15 cellular contexts compared by ENCODE assay signal in the genomic region with DNA sequence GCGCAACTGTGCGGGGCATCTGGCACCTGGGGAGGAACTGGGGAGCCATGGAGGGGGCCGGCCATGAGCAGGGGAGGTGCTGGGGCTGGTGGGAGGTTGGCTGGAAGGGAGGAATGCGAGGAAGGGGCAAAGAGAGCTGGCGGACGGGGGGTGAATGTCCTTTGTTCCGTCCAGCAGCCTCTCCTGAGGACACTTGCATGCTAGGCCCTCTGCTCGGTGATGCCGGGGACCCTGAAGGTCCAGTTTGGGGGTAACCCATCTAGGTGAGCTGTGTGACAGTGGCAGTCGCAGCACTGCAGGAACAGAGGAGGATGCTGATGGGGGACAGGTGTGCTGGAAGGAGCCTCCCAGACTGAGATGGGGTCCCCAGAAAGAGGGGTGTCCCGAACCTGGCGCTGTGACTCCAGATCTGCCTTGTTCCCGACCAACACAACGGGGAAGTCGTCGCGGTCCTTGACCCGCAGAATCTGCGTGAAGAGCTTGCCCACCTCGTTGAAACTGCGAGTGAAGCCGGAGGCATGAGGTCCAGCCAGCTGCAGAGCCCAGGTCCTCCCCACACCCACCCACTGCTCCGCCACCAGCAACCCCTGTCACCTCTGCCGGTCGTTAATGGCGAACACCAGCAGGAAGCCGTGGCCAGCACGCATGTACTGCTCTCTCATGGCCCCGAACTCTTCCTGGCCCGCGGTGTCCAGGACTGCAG. TPM values are rescaled to one million over a fixed set of nuclear protein-coding genes. Genes with fewer than 3 reads are reported as not detected.
A peak's percentile ranks its signal among the peaks of the same experiment; 100 is the strongest.
DNase-seq lines count a peak whose midpoint lies in the region; ATAC-seq and TF ChIP-seq lines count a peak whose summit lies in the region.
"Had no signal": no experiment of that assay in that cellular context is flagged by ENCODE, and none has a peak within 500 bp of the region (broad histone marks: within the 10 kb centered on the region; RNA-seq: fewer than 3 reads in every experiment).

No MANE protein-coding gene starts in this region.

- intact Hi-C loops in left cardiac atrium (cut with DNase I) (no loop called here), upper lobe of right lung (cut with DNase I) (no loop called here)

- H3K27ac Mint-ChIP-seq in chondrocyte (ENCODE audit: unreplicated experiment) (no peak overlapping the region), nephron (peak overlapping the region; percentile 54 to 76 (median 74))

- ATAC-seq in left cardiac atrium: no peak
- no peak for ATAC-seq in upper lobe of right lung
- ATAC-seq: foreskin keratinocyte, GM23338 had no signal

- H3K36me3 Mint-ChIP-seq in chondrocyte (ENCODE audit: low read depth) (peaks cover 3% of the 10 kb centered on the region), nephron (ENCODE audit: low read depth) (no peaks in the 10 kb centered on the region)

- H3K4me1 Mint-ChIP-seq in chondrocyte (ENCODE audit: low read depth) (peaks cover 61% of the 10 kb centered on the region), nephron (peaks cover 42% of the 10 kb centered on the region)

- no peaks in the 10 kb centered on the region for H3K9me3 Mint-ChIP-seq in chondrocyte (ENCODE audit: low read depth)
- H3K9me3 Mint-ChIP-seq in nephron: no peaks in the 10 kb centered on the region

- H3K36me3 ChIP-seq in right atrium auricular region (peaks cover 11% of the 10 kb centered on the region), upper lobe of right lung (no peaks in the 10 kb centered on the region)

- H3K9me3 ChIP-seq in right atrium auricular region (no peaks in the 10 kb centered on the region), upper lobe of right lung (no peaks in the 10 kb centered on the region)

- TF ChIP-seq CTCF in right atrium auricular region (IDR thresholded peaks at IDR 0.05): no peak
- TF ChIP-seq CTCF in chondrocyte (IDR thresholded peaks at IDR 0.05): no peak
- TF ChIP-seq CTCF in nephron (IDR thresholded peaks at IDR 0.05; ENCODE audit: unreplicated experiment in 3 of 3): no peak
- no peak for TF ChIP-seq CTCF in upper lobe of right lung (IDR thresholded peaks at IDR 0.05)

- no peak for DNase-seq in right atrium auricular region (ENCODE audit: low spot score)
- DNase-seq in left cardiac atrium: no peak
- no peak for DNase-seq in chondrocyte (ENCODE audit: low spot score)
- DNase-seq in upper lobe of right lung: no peak
- no peak for DNase-seq in SW 1271 (lab: John Stamatoyannopoulos, UW)
- no peak for DNase-seq in T-helper 2 cell
- DNase-seq in AG08395 (ENCODE audit: low spot score): no peak
- DNase-seq: activated CD4-positive, alpha-beta T cell treated with anti-CD3 and anti-CD28 coated beads for 4 hours; caudate nucleus; foreskin keratinocyte; NCI-H1436; NCI-H446 treated with DMSO at 0.1 percent for 48 hours; OCI-M1 had no signal

- H3K27ac ChIP-seq in right atrium auricular region: peak overlapping the region; percentile 18 to 26
- H3K27ac ChIP-seq in upper lobe of right lung: peak overlapping the region; percentile 53
- H3K27ac ChIP-seq: foreskin keratinocyte had no signal

- peaks cover 0 to 59% of the 10 kb centered on the region in 2 donors for H3K4me1 ChIP-seq in right atrium auricular region
- H3K4me1 ChIP-seq in upper lobe of right lung: peaks cover 20% of the 10 kb centered on the region
- H3K4me1 ChIP-seq: foreskin keratinocyte had no signal

- peak overlapping the region; percentile 16 for H3K4me3 Mint-ChIP-seq in chondrocyte (ENCODE audit: unreplicated experiment)
- peak overlapping the region; percentile 38 to 69 (median 58) for H3K4me3 Mint-ChIP-seq in nephron
- H3K4me3 Mint-ChIP-seq: GM23338 had no signal

- H3K27me3 Mint-ChIP-seq in chondrocyte (ENCODE audit: low read depth) (no peaks in the 10 kb centered on the region), nephron (ENCODE audit: low read depth) (peaks cover 14% of the 10 kb centered on the region)

- H3K4me3 ChIP-seq in right atrium auricular region: no peak overlapping the region
- H3K4me3 ChIP-seq in upper lobe of right lung: no peak overlapping the region
- H3K4me3 ChIP-seq: GM23338 had no signal

- H3K27me3 ChIP-seq in right atrium auricular region: no peaks in the 10 kb centered on the region
- no peaks in the 10 kb centered on the region for H3K27me3 ChIP-seq in upper lobe of right lung
- H3K27me3 ChIP-seq: foreskin keratinocyte had no signal

RNA-seq across cellular contexts. Expression of a gene that starts 3.6 kb away (rescaled TPM):
- total RNA-seq in right atrium auricular region (10 to 100 TPM; 60.9 to 83.5 TPM), left cardiac atrium (10 to 100 TPM; 85.6 to 95.0 TPM), chondrocyte (61.7 to 113 TPM (median 104 TPM) in 3 replicates), upper lobe of right lung (138 TPM)

RNA-seq across cellular contexts. Expression of a gene that starts 5.6 kb away (rescaled TPM):
- total RNA-seq in right atrium auricular region (10 to 100 TPM; 14.3 to 22.3 TPM), left cardiac atrium (10 to 100 TPM; 38.6 to 46.9 TPM), chondrocyte (76.3 to 79.0 TPM (median 77.3 TPM) in 3 replicates), upper lobe of right lung (67.9 TPM)

RNA-seq across cellular contexts. Expression of a gene that starts 29.3 kb away (rescaled TPM):
- total RNA-seq in right atrium auricular region (10 to 100 TPM; 33.2 to 34.0 TPM), left cardiac atrium (10 to 100 TPM; 46.3 to 48.1 TPM), chondrocyte (45.8 to 75.3 TPM (median 53.0 TPM) in 3 replicates), upper lobe of right lung (86.4 TPM)

RNA-seq across cellular contexts. Expression of a gene that starts 29.4 kb away (rescaled TPM):
- 1 to 10 TPM; 5.7 to 6.5 TPM for total RNA-seq in right atrium auricular region
- 10 to 100 TPM; 12.0 to 12.5 TPM for total RNA-seq in left cardiac atrium
- total RNA-seq in chondrocyte: 18.3 to 26.6 TPM (median 21.4 TPM) in 3 replicates
- 15.8 TPM for total RNA-seq in upper lobe of right lung

RNA-seq across cellular contexts. Expression of a gene that starts 40.7 kb away (rescaled TPM):
- total RNA-seq in right atrium auricular region (100 to 1,000 TPM; 187 to 192 TPM), left cardiac atrium (100 to 1,000 TPM; 137 to 159 TPM), chondrocyte (97.7 to 105 TPM (median 98.0 TPM) in 3 replicates), upper lobe of right lung (90.8 TPM)
